15 cellular contexts compared by ENCODE assay signal in genomic region chr2:171084128-171084527, GRCh38.
DNase-seq lines count a peak whose midpoint lies in the region; ATAC-seq and FAIRE-seq lines count a peak whose summit lies in the region.
"Had no signal": no experiment of that assay in that cellular context is flagged by ENCODE, and none has a peak within 500 bp of the region (broad histone marks: within the 10 kb centered on the region; RNA-seq: fewer than 3 reads in every experiment).

No MANE protein-coding gene starts in this region.

- no peaks in the 10 kb centered on the region for H3K27me3 Mint-ChIP-seq in activated T-cell treated with anti-CD3 and anti-CD28 coated beads, Interleukin-2, amount 50 U/mL, for 72 hours (ENCODE audit: low read depth)
- H3K27me3 Mint-ChIP-seq in stimulated activated naive CD8-positive, alpha-beta T cell treated with anti-CD3 and anti-CD28 coated beads, Interleukin-15, amount 100 ng/mL, for 72 hours = no peaks in the 10 kb centered on the region

- H3K27ac Mint-ChIP-seq in activated T-cell treated with anti-CD3 and anti-CD28 coated beads, Interleukin-2, amount 50 U/mL, for 72 hours = peak overlapping the region; percentile 75
- H3K27ac Mint-ChIP-seq in stimulated activated naive CD8-positive, alpha-beta T cell treated with anti-CD3 and anti-CD28 coated beads, Interleukin-15, amount 100 ng/mL, for 72 hours = peak overlapping the region in 1 of 2 donors; percentile 88

- H3K9me3 Mint-ChIP-seq in activated T-cell treated with anti-CD3 and anti-CD28 coated beads, Interleukin-2, amount 50 U/mL, for 72 hours = no peaks in the 10 kb centered on the region
- no peaks in the 10 kb centered on the region for H3K9me3 Mint-ChIP-seq in stimulated activated naive CD8-positive, alpha-beta T cell treated with anti-CD3 and anti-CD28 coated beads, Interleukin-15, amount 100 ng/mL, for 72 hours

- H3K36me3 Mint-ChIP-seq in activated T-cell treated with anti-CD3 and anti-CD28 coated beads, Interleukin-2, amount 50 U/mL, for 72 hours (ENCODE audit: insufficient read depth in 2 of 2) = peaks cover 1% of the 10 kb centered on the region in 2 donors

- FAIRE-seq in colon (lab: Jason Lieb, UNC) = peak; percentile 62

- DNase-seq in activated T-cell treated with anti-CD3 and anti-CD28 coated beads, Interleukin-2, amount 50 U/mL, for 72 hours = peak in 1 of 2 donors; percentile 11
- DNase-seq in activated T-cell treated with anti-CD3 and anti-CD28 coated beads, Interleukin-2, amount 50 U/mL, for 48 hours = no peak
- DNase-seq in NCI-H748 (lab: John Stamatoyannopoulos, UW; ENCODE audit: unreplicated experiment) (peak; percentile 86), NCI-H146 (lab: John Stamatoyannopoulos, UW) (no peak), C1 segment of cervical spinal cord (lab: John Stamatoyannopoulos, UW) (no peak), NCI-H1694 treated with DMSO at 0.1 percent for 48 hours (lab: John Stamatoyannopoulos, UW) (no peak)
- DNase-seq in stimulated activated naive CD8-positive, alpha-beta T cell treated with anti-CD3 and anti-CD28 coated beads, Interleukin-15, amount 100 ng/mL, for 72 hours = no peak
- DNase-seq: DMS79; effector memory CD4-positive, alpha-beta T cell; foreskin melanocyte; midbrain; NCI-H2029 treated with DMSO at 0.1 percent for 48 hours; ovary; thyroid gland had no signal

- peak; percentile 72 to 82 for ATAC-seq in activated T-cell treated with anti-CD3 and anti-CD28 coated beads, Interleukin-2, amount 50 U/mL, for 72 hours (replicated peaks in 1 of 2)
- peak; percentile 88 for ATAC-seq in stimulated activated naive CD8-positive, alpha-beta T cell treated with anti-CD3 and anti-CD28 coated beads, Interleukin-15, amount 100 ng/mL, for 72 hours

- peak overlapping the region; percentile 72 to 92 for H3K4me3 Mint-ChIP-seq in activated T-cell treated with anti-CD3 and anti-CD28 coated beads, Interleukin-2, amount 50 U/mL, for 72 hours
- H3K4me3 Mint-ChIP-seq in stimulated activated naive CD8-positive, alpha-beta T cell treated with anti-CD3 and anti-CD28 coated beads, Interleukin-15, amount 100 ng/mL, for 72 hours = peak overlapping the region; percentile 58 to 84

- peaks cover 77% of the 10 kb centered on the region for H3K4me1 Mint-ChIP-seq in activated T-cell treated with anti-CD3 and anti-CD28 coated beads, Interleukin-2, amount 50 U/mL, for 72 hours (ENCODE audit: low read depth)
- H3K4me1 Mint-ChIP-seq in stimulated activated naive CD8-positive, alpha-beta T cell treated with anti-CD3 and anti-CD28 coated beads, Interleukin-15, amount 100 ng/mL, for 72 hours = peaks cover 65% of the 10 kb centered on the region
